In the genomic region with DNA sequence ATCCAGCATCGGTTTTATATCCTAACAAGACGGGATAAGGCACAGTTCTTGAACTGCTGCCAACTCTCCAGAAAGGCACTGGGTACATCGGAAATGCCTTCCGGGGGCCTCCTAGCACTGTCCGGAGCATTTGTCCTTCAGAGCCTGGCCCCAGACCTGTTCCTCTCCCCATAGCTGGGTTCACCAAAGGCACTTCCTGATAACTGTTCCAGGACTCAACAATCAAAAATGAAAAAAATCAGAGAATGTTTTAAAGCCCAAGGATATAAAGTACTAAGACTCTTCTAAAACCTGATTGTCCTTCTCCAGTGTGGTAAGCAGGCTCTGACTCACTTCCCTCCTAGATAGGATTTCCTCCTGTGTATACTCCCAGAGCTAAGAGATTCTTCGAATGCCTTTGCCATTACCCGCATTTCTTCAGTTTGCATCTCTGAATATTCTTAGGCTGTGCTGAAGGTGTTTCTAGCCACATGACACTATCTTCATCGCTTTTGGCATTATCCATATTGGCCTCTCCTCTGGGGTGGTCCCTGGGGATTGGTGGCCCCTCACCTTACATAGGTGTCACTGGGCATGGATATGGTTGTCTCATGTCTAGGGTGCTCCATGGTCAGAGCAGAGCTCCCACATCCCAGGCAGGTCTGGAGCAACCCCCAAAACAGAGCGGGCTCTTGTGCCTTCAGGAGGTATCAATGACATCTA, we compare ENCODE assay signal across 9 cellular contexts.
DNase-seq lines count a peak whose midpoint lies in the region; ATAC-seq and TF ChIP-seq lines count a peak whose summit lies in the region.
"Had no signal": no experiment of that assay in that cellular context is flagged by ENCODE, and none has a peak within 500 bp of the region (broad histone marks: within the 10 kb centered on the region; RNA-seq: fewer than 3 reads in every experiment).

No MANE protein-coding gene starts in this region.

- peak overlapping the region in 3 of 4 donors; percentile 40 to 81 (median 70) for H3K27ac ChIP-seq in gastroesophageal sphincter

- no peaks in the 10 kb centered on the region for H3K27me3 ChIP-seq in gastroesophageal sphincter

- TF ChIP-seq CTCF in gastroesophageal sphincter (IDR thresholded peaks at IDR 0.05) (no peak), retinal pigment epithelial cell (conservative IDR thresholded peaks at IDR 0.05; ENCODE audit: low read depth, low read length) (no peak)

- H3K4me1 ChIP-seq in gastroesophageal sphincter: peaks cover 2 to 8% (median 4%) of the 10 kb centered on the region in 3 donors

- H3K4me1 Mint-ChIP-seq in activated T-helper 17 cell treated with anti-CD3 and anti-CD28 coated beads, Interleukin-2, amount 50 U/mL, for 72 hours: no peaks in the 10 kb centered on the region

- H3K36me3 ChIP-seq in gastroesophageal sphincter: no peaks in the 10 kb centered on the region

- peak; percentile 99 for ATAC-seq in SK-N-SH treated with all-trans-retinoic acid at 6 μM for 48 hours
- ATAC-seq in gastroesophageal sphincter: peak; percentile 88
- no peak for ATAC-seq in activated T-helper 17 cell treated with anti-CD3 and anti-CD28 coated beads, Interleukin-2, amount 50 U/mL, for 72 hours (replicated peaks)
- no peak for ATAC-seq in HG02798 (IDR thresholded peaks at IDR 0.05; ENCODE audit: poor library complexity, unreplicated experiment)
- no peak for ATAC-seq in GM19395 (IDR thresholded peaks at IDR 0.05; ENCODE audit: unreplicated experiment)
- ATAC-seq: activated CD8-positive, alpha-beta T cell treated with anti-CD3 and anti-CD28 coated beads, Interleukin-2, amount 10 ng/mL, durations not matched to agents 7 days and 5 days had no signal

- H3K27me3 Mint-ChIP-seq in activated T-helper 17 cell treated with anti-CD3 and anti-CD28 coated beads, Interleukin-2, amount 50 U/mL, for 72 hours: no peaks in the 10 kb centered on the region

- DNase-seq in H4 (ENCODE audit: low spot score): peak; percentile 96
- DNase-seq in retinal pigment epithelial cell (ENCODE audit: low read depth): peak; percentile 95
- DNase-seq in Ammon's horn (ENCODE audit: low spot score): no peak
- DNase-seq: activated CD8-positive, alpha-beta T cell treated with anti-CD3 and anti-CD28 coated beads, Interleukin-2, amount 10 ng/mL, durations not matched to agents 7 days and 5 days had no signal

- H3K36me3 Mint-ChIP-seq in activated T-helper 17 cell treated with anti-CD3 and anti-CD28 coated beads, Interleukin-2, amount 50 U/mL, for 72 hours (ENCODE audit: low read depth): no peaks in the 10 kb centered on the region

- no peak overlapping the region for H3K4me3 Mint-ChIP-seq in activated T-helper 17 cell treated with anti-CD3 and anti-CD28 coated beads, Interleukin-2, amount 50 U/mL, for 72 hours
- H3K4me3 Mint-ChIP-seq: activated CD8-positive, alpha-beta T cell treated with anti-CD3 and anti-CD28 coated beads, Interleukin-2, amount 10 ng/mL, durations not matched to agents 7 days and 5 days had no signal

- TF ChIP-seq EP300 in gastroesophageal sphincter (IDR thresholded peaks at IDR 0.05): no peak

- WGBS in gastroesophageal sphincter (ENCODE audit: low coverage in 1 of 2), 2 donors: 47 to 51% methylated on average over 8 of the region's 9 CpGs

- H3K4me3 ChIP-seq in gastroesophageal sphincter (no peak overlapping the region), retinal pigment epithelial cell (ENCODE audit: low read length) (peak overlapping the region; percentile 24)

- no peak for TF ChIP-seq POLR2A in gastroesophageal sphincter (IDR thresholded peaks at IDR 0.05)

- no peak overlapping the region for H3K27ac Mint-ChIP-seq in activated T-helper 17 cell treated with anti-CD3 and anti-CD28 coated beads, Interleukin-2, amount 50 U/mL, for 72 hours
- H3K27ac Mint-ChIP-seq: activated CD8-positive, alpha-beta T cell treated with anti-CD3 and anti-CD28 coated beads, Interleukin-2, amount 10 ng/mL, durations not matched to agents 7 days and 5 days had no signal

- H3K9me3 Mint-ChIP-seq in activated T-helper 17 cell treated with anti-CD3 and anti-CD28 coated beads, Interleukin-2, amount 50 U/mL, for 72 hours: no peaks in the 10 kb centered on the region

- H3K9me3 ChIP-seq in gastroesophageal sphincter: no peaks in the 10 kb centered on the region

TF ChIP-seq in SK-N-SH treated with all-trans-retinoic acid at 6 μM for 48 hours, 23 proteins besides CTCF, POLR2A, EP300 and RAD21:
- TF ChIP-seq, protein P1, sequence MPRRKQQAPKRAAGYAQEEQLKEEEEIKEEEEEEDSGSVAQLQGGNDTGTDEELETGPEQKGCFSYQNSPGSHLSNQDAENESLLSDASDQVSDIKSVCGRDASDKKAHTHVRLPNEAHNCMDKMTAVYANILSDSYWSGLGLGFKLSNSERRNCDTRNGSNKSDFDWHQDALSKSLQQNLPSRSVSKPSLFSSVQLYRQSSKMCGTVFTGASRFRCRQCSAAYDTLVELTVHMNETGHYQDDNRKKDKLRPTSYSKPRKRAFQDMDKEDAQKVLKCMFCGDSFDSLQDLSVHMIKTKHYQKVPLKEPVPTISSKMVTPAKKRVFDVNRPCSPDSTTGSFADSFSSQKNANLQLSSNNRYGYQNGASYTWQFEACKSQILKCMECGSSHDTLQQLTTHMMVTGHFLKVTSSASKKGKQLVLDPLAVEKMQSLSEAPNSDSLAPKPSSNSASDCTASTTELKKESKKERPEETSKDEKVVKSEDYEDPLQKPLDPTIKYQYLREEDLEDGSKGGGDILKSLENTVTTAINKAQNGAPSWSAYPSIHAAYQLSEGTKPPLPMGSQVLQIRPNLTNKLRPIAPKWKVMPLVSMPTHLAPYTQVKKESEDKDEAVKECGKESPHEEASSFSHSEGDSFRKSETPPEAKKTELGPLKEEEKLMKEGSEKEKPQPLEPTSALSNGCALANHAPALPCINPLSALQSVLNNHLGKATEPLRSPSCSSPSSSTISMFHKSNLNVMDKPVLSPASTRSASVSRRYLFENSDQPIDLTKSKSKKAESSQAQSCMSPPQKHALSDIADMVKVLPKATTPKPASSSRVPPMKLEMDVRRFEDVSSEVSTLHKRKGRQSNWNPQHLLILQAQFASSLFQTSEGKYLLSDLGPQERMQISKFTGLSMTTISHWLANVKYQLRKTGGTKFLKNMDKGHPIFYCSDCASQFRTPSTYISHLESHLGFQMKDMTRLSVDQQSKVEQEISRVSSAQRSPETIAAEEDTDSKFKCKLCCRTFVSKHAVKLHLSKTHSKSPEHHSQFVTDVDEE (CRISPR knock-in tag; IDR thresholded peaks at IDR 0.05): no peak
- TF ChIP-seq ISL1 (CRISPR knock-in tag; IDR thresholded peaks at IDR 0.05) (peak; percentile 48), CSDC2 (CRISPR knock-in tag; IDR thresholded peaks at IDR 0.05) (peak; percentile 75; the same call in 1 of the 2 replicates), TOX (CRISPR knock-in tag; IDR thresholded peaks at IDR 0.05; ENCODE audit: borderline replicate concordance) (peak; percentile 56), SNAI2 (CRISPR knock-in tag; IDR thresholded peaks at IDR 0.05) (no peak), RARB (CRISPR knock-in tag; IDR thresholded peaks at IDR 0.05) (0 out of 2 replicates have a peak, but pooled peaks have one; percentile 44), ZC3H10 (CRISPR knock-in tag; IDR thresholded peaks at IDR 0.05) (peak; percentile 27; the same call in 1 of the 2 replicates), ZFP3 (CRISPR knock-in tag; IDR thresholded peaks at IDR 0.05) (0 out of 2 replicates have a peak, but pooled peaks have one; percentile 49)
- TF ChIP-seq, protein P2, sequence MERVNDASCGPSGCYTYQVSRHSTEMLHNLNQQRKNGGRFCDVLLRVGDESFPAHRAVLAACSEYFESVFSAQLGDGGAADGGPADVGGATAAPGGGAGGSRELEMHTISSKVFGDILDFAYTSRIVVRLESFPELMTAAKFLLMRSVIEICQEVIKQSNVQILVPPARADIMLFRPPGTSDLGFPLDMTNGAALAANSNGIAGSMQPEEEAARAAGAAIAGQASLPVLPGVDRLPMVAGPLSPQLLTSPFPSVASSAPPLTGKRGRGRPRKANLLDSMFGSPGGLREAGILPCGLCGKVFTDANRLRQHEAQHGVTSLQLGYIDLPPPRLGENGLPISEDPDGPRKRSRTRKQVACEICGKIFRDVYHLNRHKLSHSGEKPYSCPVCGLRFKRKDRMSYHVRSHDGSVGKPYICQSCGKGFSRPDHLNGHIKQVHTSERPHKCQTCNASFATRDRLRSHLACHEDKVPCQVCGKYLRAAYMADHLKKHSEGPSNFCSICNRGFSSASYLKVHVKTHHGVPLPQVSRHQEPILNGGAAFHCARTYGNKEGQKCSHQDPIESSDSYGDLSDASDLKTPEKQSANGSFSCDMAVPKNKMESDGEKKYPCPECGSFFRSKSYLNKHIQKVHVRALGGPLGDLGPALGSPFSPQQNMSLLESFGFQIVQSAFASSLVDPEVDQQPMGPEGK (CRISPR knock-in tag; IDR thresholded peaks at IDR 0.05; ENCODE audit: borderline replicate concordance): no peak

Comparison
In these comparisons a context has a peak if more than half of its experiments do, and no peak if none do; other contexts are left out.
1. ATAC-seq: peak in SK-N-SH treated with all-trans-retinoic acid at 6 μM for 48 hours (single experiment) and gastroesophageal sphincter (single experiment); none in activated T-helper 17 cell treated with anti-CD3 and anti-CD28 coated beads, Interleukin-2, amount 50 U/mL, for 72 hours (single experiment), HG02798 (single experiment) and GM19395 (single experiment).